ENCODE assay signal across 1 cellular context in the genomic region with DNA sequence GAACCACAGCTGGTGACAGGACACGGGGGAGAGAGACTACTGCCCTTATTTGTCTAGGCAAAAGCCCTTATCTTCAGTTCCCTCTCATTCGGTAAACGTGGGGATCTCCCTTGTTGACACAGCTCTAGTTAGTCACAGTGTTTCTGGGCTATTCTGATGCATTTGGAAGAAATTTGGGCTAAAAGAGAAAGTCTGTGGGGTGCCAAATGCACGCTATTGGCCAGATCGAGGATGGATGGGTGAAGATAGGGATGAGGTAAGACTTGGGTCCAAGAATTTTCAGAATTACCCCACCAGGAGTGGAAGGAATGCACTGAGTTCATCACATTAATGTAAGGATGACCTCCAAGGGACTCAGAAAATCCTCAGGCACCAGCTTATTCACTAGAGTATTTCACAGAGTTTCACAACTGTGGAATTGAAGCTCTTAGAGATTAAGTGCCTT.
TF ChIP-seq lines count a peak whose summit lies in the region.

No MANE protein-coding gene starts in this region.

TF ChIP-seq in WTC11, 78 proteins besides CTCF, POLR2A, EP300 and RAD21 (continued from another document):
- no peak for TF ChIP-seq ATF6 (CRISPR knock-in tag; IDR thresholded peaks at IDR 0.05)
